ENCODE assay signal across 1 cellular context in genomic region chr14:35213143-35213788, GRCh38.
TF ChIP-seq lines count a peak whose summit lies in the region.

No MANE protein-coding gene starts in this region.

TF ChIP-seq in HepG2, 621 proteins besides CTCF, POLR2A, EP300 and RAD21 (continued from another document and continues in another):
- TF ChIP-seq FOXC1 (CRISPR knock-in tag; IDR thresholded peaks at IDR 0.05; ENCODE audit: borderline replicate concordance) = no peak
- no peak for TF ChIP-seq ETS1 (CRISPR knock-in tag; IDR thresholded peaks at IDR 0.05)
- TF ChIP-seq ELF1 (CRISPR knock-in tag; IDR thresholded peaks at IDR 0.05) = 0 out of 2 replicates have a peak, but pooled peaks have one; percentile 12
- TF ChIP-seq PPARG (CRISPR knock-in tag; conservative IDR thresholded peaks at IDR 0.05) = peak; percentile 60; the same call in 1 of the 2 replicates
- TF ChIP-seq ZNF331 (CRISPR knock-in tag; IDR thresholded peaks at IDR 0.05) = peak; percentile 64
- TF ChIP-seq ESRRA (CRISPR knock-in tag; IDR thresholded peaks at IDR 0.05; ENCODE audit: low read depth) = no peak
- TF ChIP-seq NRL (CRISPR knock-in tag; IDR thresholded peaks at IDR 0.05; ENCODE audit: borderline replicate concordance) = no peak
- no peak for TF ChIP-seq ZNF260 (CRISPR knock-in tag; IDR thresholded peaks at IDR 0.05; ENCODE audit: borderline replicate concordance, low read depth)
- no peak for TF ChIP-seq ATF3 (CRISPR knock-in tag; IDR thresholded peaks at IDR 0.05)
- 0 out of 2 replicates have a peak, but pooled peaks have one; percentile 17 for TF ChIP-seq ZNF770 (CRISPR knock-in tag; IDR thresholded peaks at IDR 0.05)
- TF ChIP-seq ZNF253 (CRISPR knock-in tag; IDR thresholded peaks at IDR 0.05; ENCODE audit: borderline replicate concordance) = no peak
- peak; percentile 26; the same call in 1 of the 2 replicates for TF ChIP-seq ZNF143 (CRISPR knock-in tag; IDR thresholded peaks at IDR 0.05)
- no peak for TF ChIP-seq EZH2 (conservative IDR thresholded peaks at IDR 0.05; ENCODE audit: low read depth, low read length)
- no peak for TF ChIP-seq NBN (conservative IDR thresholded peaks at IDR 0.05)
- TF ChIP-seq ZNF644 (CRISPR knock-in tag; IDR thresholded peaks at IDR 0.05; ENCODE audit: low read depth) = peak; percentile 75
- no peak for TF ChIP-seq ZNF207 (IDR thresholded peaks at IDR 0.05; ENCODE audit: borderline replicate concordance)
- TF ChIP-seq ZNF460 (CRISPR knock-in tag; IDR thresholded peaks at IDR 0.05; ENCODE audit: borderline replicate concordance) = no peak
- no peak; the same call in 1 of the 2 replicates for TF ChIP-seq MEIS2 (CRISPR knock-in tag; IDR thresholded peaks at IDR 0.05)
- peak; percentile 35; the same call in 1 of the 2 replicates for TF ChIP-seq SALL1 (CRISPR knock-in tag; IDR thresholded peaks at IDR 0.05)
- no peak for TF ChIP-seq GLI4 (CRISPR knock-in tag; IDR thresholded peaks at IDR 0.05; ENCODE audit: borderline replicate concordance)
- no peak for TF ChIP-seq ZBTB2 (CRISPR knock-in tag; IDR thresholded peaks at IDR 0.05; ENCODE audit: low read depth)
- no peak for TF ChIP-seq ELF4 (CRISPR knock-in tag; IDR thresholded peaks at IDR 0.05; ENCODE audit: borderline replicate concordance)
- TF ChIP-seq ZNF687 (CRISPR knock-in tag; IDR thresholded peaks at IDR 0.05) = no peak
- TF ChIP-seq AGO2 (optimal IDR thresholded peaks at IDR 0.05; ENCODE audit: low read depth, low read length) = no peak
- TF ChIP-seq GATAD2A (CRISPR knock-in tag; IDR thresholded peaks at IDR 0.05) = peak; percentile 82
- peak; percentile 11; the same call in 1 of the 2 replicates for TF ChIP-seq THAP11 (CRISPR knock-in tag; IDR thresholded peaks at IDR 0.05)
- peak; percentile 22; the same call in 1 of the 2 replicates for TF ChIP-seq ZNF354B (CRISPR knock-in tag; IDR thresholded peaks at IDR 0.05)
- peak; percentile 62; the same call in 1 of the 2 replicates for TF ChIP-seq ZNF724P (CRISPR knock-in tag; IDR thresholded peaks at IDR 0.05; ENCODE audit: borderline replicate concordance)
- TF ChIP-seq BHLHE40 (IDR thresholded peaks at IDR 0.05; ENCODE audit: low read length) = no peak
- no peak for TF ChIP-seq RAD51 (IDR thresholded peaks at IDR 0.05; ENCODE audit: borderline replicate concordance)
- TF ChIP-seq HCFC1 (IDR thresholded peaks at IDR 0.05; ENCODE audit: low read depth, low read length) = no peak
- no peak for TF ChIP-seq ZC3H4 (CRISPR knock-in tag; IDR thresholded peaks at IDR 0.05; ENCODE audit: borderline replicate concordance)
- no peak for TF ChIP-seq ZNF639 (CRISPR knock-in tag; conservative IDR thresholded peaks at IDR 0.05)
- no peak for TF ChIP-seq MXI1 (IDR thresholded peaks at IDR 0.05; ENCODE audit: borderline replicate concordance, low read depth, low read length)
- TF ChIP-seq HNF4A (CRISPR knock-in tag; IDR thresholded peaks at IDR 0.05) = peak; percentile 85
- TF ChIP-seq ZBTB20 (CRISPR knock-in tag; IDR thresholded peaks at IDR 0.05; ENCODE audit: borderline replicate concordance, low read depth) = no peak
- TF ChIP-seq TFAP4 (IDR thresholded peaks at IDR 0.05; ENCODE audit: borderline replicate concordance, low read depth) = no peak
- TF ChIP-seq GFI1 (CRISPR knock-in tag; IDR thresholded peaks at IDR 0.05; ENCODE audit: borderline replicate concordance) = peak; percentile 66; the same call in 1 of the 2 replicates
- no peak for TF ChIP-seq DZIP1 (CRISPR knock-in tag; IDR thresholded peaks at IDR 0.05)
- no peak for TF ChIP-seq ZNF772 (CRISPR knock-in tag; IDR thresholded peaks at IDR 0.05)
- TF ChIP-seq DNMT3B (CRISPR knock-in tag; conservative IDR thresholded peaks at IDR 0.05) = no peak
- no peak for TF ChIP-seq DDIT3 (CRISPR knock-in tag; IDR thresholded peaks at IDR 0.05)
- TF ChIP-seq RFXAP (CRISPR knock-in tag; IDR thresholded peaks at IDR 0.05; ENCODE audit: borderline replicate concordance) = no peak
- 0 out of 2 replicates have a peak, but pooled peaks have one; percentile 25 for TF ChIP-seq ZFP91 (CRISPR knock-in tag; IDR thresholded peaks at IDR 0.05; ENCODE audit: borderline replicate concordance)
- TF ChIP-seq ZNF3 (CRISPR knock-in tag; IDR thresholded peaks at IDR 0.05) = no peak
- TF ChIP-seq POGZ (CRISPR knock-in tag; IDR thresholded peaks at IDR 0.05) = peak; percentile 71
- TF ChIP-seq GABPA (IDR thresholded peaks at IDR 0.05; ENCODE audit: low read depth, low read length) = no peak
- no peak for TF ChIP-seq GABPA (CRISPR knock-in tag; IDR thresholded peaks at IDR 0.05; ENCODE audit: low read depth)
- no peak for TF ChIP-seq NFRKB (IDR thresholded peaks at IDR 0.05)
